Comparison of ENCODE assay signal across 1 cellular context in genomic region chr7:127618042-127618441, GRCh38.
TF ChIP-seq lines count a peak whose summit lies in the region.

A gene with protein sequence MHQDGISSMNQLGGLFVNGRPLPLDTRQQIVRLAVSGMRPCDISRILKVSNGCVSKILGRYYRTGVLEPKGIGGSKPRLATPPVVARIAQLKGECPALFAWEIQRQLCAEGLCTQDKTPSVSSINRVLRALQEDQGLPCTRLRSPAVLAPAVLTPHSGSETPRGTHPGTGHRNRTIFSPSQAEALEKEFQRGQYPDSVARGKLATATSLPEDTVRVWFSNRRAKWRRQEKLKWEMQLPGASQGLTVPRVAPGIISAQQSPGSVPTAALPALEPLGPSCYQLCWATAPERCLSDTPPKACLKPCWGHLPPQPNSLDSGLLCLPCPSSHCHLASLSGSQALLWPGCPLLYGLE (minus strand): TSS chr7:127618142. CDS start chr7:127615928, 2,214 bp downstream.

TF ChIP-seq in HCT116, 20 proteins besides CTCF, POLR2A, EP300 and RAD21 (continued from another document):
- TF ChIP-seq REST (IDR thresholded peaks at IDR 0.05; ENCODE audit: low read depth) (no peak), POLR2AphosphoS5 (IDR thresholded peaks at IDR 0.05; ENCODE audit: low read depth, low read length) (no peak)
